In genomic region chr16:72464597-72465368, GRCh38 we compare ENCODE assay signal across 24 cellular contexts.
"Had no signal": no experiment of that assay in that cellular context is flagged by ENCODE, and none has a peak within 500 bp of the region (broad histone marks: within the 10 kb centered on the region; RNA-seq: fewer than 3 reads in every experiment).

No MANE protein-coding gene starts in this region.

- H3K4me1 Mint-ChIP-seq: activated T-helper 17 cell treated with anti-CD3 and anti-CD28 coated beads, Interleukin-2, amount 50 U/mL, for 72 hours; mesothelial cell of epicardium; naive thymus-derived CD8-positive, alpha-beta T cell had no signal

- H3K4me3 Mint-ChIP-seq: activated T-cell treated with anti-CD3 and anti-CD28 coated beads, Interleukin-2, amount 50 U/mL, for 24 hours; activated T-helper 17 cell treated with anti-CD3 and anti-CD28 coated beads, Interleukin-2, amount 50 U/mL, for 72 hours; brain; immature natural killer cell; mesothelial cell of epicardium; naive thymus-derived CD8-positive, alpha-beta T cell; stimulated activated naive CD8-positive, alpha-beta T cell treated with anti-CD3 and anti-CD28 coated beads, Interleukin-15, Interleukin-2, amounts not matched to agents 100 ng/mL and 50 ng/mL, for 24 hours had no signal

- H3K9me3 Mint-ChIP-seq: activated naive CD4-positive, alpha-beta T cell treated with anti-CD3 and anti-CD28 coated beads, Interleukin-2, amount 50 U/mL, for 72 hours; activated T-cell treated with anti-CD3 and anti-CD28 coated beads, Interleukin-2, amount 50 U/mL, for 24 hours; activated T-helper 17 cell treated with anti-CD3 and anti-CD28 coated beads, Interleukin-2, amount 50 U/mL, for 72 hours; immature natural killer cell; mesothelial cell of epicardium had no signal

- H3K27me3 Mint-ChIP-seq: activated T-cell treated with anti-CD3 and anti-CD28 coated beads, Interleukin-2, amount 50 U/mL, for 24 hours; activated T-helper 17 cell treated with anti-CD3 and anti-CD28 coated beads, Interleukin-2, amount 50 U/mL, for 72 hours; brain; naive thymus-derived CD8-positive, alpha-beta T cell; progenitor cell of endocrine pancreas; stimulated activated naive CD8-positive, alpha-beta T cell treated with anti-CD3 and anti-CD28 coated beads, Interleukin-15, Interleukin-2, amounts not matched to agents 100 ng/mL and 50 ng/mL, for 24 hours had no signal

- H3K4me3 ChIP-seq: hepatocyte, tibial artery had no signal

- H3K9me3 ChIP-seq: tibial artery had no signal

- FAIRE-seq: endometrium had no signal

- H3K36me3 ChIP-seq: tibial artery, WERI-Rb-1 had no signal

- H3K27ac ChIP-seq: hepatocyte, tibial artery, WERI-Rb-1 had no signal

- H3K79me2 ChIP-seq: hepatocyte had no signal

- H2AFZ ChIP-seq: hepatocyte had no signal

- ATAC-seq: activated naive CD4-positive, alpha-beta T cell treated with anti-CD3 and anti-CD28 coated beads, Interleukin-2, amount 50 U/mL, for 72 hours; activated T-helper 17 cell treated with anti-CD3 and anti-CD28 coated beads, Interleukin-2, amount 50 U/mL, for 72 hours; left lobe of liver; naive thymus-derived CD8-positive, alpha-beta T cell had no signal

- DNase-seq: activated CD4-positive, alpha-beta T cell treated with anti-CD3 and anti-CD28 coated beads for 1 hour; activated CD4-positive, alpha-beta T cell treated with anti-CD3 and anti-CD28 coated beads, Interleukin-2, amount 50 U/mL, for 4 hours; activated CD8-positive, alpha-beta memory T cell treated with anti-CD3 and anti-CD28 coated beads for 24 hours; activated CD8-positive, alpha-beta memory T cell treated with anti-CD3 and anti-CD28 coated beads, Interleukin-2, amount 50 U/mL, for 4 hours; activated T-cell treated with anti-CD3 and anti-CD28 coated beads, Interleukin-2, amount 50 U/mL, for 24 hours; aorta; erythroblast; foreskin melanocyte; immature natural killer cell; naive thymus-derived CD8-positive, alpha-beta T cell; retina; stimulated activated CD4-positive, alpha-beta T cell treated with anti-CD3 and anti-CD28 coated beads, Interleukin-4, amount 100 ng/mL, for 1 hour; T-helper 2 cell; tibial artery; WERI-Rb-1 had no signal

- H3K27me3 ChIP-seq: hepatocyte, tibial artery had no signal

- H3K27ac Mint-ChIP-seq: activated naive CD4-positive, alpha-beta T cell treated with anti-CD3 and anti-CD28 coated beads, Interleukin-2, amount 50 U/mL, for 72 hours; activated T-cell treated with anti-CD3 and anti-CD28 coated beads, Interleukin-2, amount 50 U/mL, for 24 hours; activated T-helper 17 cell treated with anti-CD3 and anti-CD28 coated beads, Interleukin-2, amount 50 U/mL, for 72 hours; brain; immature natural killer cell; mesothelial cell of epicardium; naive thymus-derived CD8-positive, alpha-beta T cell; progenitor cell of endocrine pancreas; stimulated activated naive CD8-positive, alpha-beta T cell treated with anti-CD3 and anti-CD28 coated beads, Interleukin-15, Interleukin-2, amounts not matched to agents 100 ng/mL and 50 ng/mL, for 24 hours had no signal

- H3K4me1 ChIP-seq: tibial artery had no signal

- H3K4me2 ChIP-seq: hepatocyte had no signal

- H3K36me3 Mint-ChIP-seq: activated naive CD4-positive, alpha-beta T cell treated with anti-CD3 and anti-CD28 coated beads, Interleukin-2, amount 50 U/mL, for 72 hours; mesothelial cell of epicardium had no signal
